In the genomic region with DNA sequence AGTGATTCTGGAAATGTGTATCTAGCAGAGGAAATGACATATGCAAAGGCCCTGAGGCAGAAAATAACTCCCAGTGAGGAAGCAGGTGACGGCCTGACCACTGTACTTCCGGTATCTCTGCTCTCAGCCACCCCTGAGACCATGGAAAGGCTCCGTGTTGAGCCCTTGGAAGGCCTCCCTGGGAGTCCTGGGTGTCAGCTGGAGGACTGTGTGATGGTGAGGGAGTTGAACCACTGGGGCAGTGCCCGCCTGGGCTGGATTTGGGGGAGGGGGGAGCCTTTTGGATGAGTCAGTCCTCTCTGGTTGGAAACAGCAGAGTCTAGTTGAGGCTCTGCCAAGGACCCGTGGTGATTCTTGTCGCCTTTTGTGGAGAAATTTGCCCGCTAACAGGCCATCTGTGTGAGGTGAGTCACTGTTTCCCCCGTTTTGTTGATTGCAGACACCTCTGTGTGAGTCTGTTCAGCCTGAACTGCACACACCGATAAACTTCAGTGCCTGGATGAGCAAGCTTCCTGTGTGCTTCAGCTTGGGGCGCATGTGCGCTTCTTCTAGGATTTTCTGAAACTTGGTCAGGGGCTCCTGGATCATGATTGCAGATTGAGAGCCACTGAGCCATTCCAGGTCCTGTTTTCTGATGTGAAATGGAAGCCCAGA, we compare ENCODE assay signal across 1 cellular context.
TF ChIP-seq lines count a peak whose summit lies in the region.

No MANE protein-coding gene starts in this region.

TF ChIP-seq in K562, 482 proteins besides CTCF, POLR2A, EP300 and RAD21 (continued from another document and continues in another):
- TF ChIP-seq, protein P1, sequence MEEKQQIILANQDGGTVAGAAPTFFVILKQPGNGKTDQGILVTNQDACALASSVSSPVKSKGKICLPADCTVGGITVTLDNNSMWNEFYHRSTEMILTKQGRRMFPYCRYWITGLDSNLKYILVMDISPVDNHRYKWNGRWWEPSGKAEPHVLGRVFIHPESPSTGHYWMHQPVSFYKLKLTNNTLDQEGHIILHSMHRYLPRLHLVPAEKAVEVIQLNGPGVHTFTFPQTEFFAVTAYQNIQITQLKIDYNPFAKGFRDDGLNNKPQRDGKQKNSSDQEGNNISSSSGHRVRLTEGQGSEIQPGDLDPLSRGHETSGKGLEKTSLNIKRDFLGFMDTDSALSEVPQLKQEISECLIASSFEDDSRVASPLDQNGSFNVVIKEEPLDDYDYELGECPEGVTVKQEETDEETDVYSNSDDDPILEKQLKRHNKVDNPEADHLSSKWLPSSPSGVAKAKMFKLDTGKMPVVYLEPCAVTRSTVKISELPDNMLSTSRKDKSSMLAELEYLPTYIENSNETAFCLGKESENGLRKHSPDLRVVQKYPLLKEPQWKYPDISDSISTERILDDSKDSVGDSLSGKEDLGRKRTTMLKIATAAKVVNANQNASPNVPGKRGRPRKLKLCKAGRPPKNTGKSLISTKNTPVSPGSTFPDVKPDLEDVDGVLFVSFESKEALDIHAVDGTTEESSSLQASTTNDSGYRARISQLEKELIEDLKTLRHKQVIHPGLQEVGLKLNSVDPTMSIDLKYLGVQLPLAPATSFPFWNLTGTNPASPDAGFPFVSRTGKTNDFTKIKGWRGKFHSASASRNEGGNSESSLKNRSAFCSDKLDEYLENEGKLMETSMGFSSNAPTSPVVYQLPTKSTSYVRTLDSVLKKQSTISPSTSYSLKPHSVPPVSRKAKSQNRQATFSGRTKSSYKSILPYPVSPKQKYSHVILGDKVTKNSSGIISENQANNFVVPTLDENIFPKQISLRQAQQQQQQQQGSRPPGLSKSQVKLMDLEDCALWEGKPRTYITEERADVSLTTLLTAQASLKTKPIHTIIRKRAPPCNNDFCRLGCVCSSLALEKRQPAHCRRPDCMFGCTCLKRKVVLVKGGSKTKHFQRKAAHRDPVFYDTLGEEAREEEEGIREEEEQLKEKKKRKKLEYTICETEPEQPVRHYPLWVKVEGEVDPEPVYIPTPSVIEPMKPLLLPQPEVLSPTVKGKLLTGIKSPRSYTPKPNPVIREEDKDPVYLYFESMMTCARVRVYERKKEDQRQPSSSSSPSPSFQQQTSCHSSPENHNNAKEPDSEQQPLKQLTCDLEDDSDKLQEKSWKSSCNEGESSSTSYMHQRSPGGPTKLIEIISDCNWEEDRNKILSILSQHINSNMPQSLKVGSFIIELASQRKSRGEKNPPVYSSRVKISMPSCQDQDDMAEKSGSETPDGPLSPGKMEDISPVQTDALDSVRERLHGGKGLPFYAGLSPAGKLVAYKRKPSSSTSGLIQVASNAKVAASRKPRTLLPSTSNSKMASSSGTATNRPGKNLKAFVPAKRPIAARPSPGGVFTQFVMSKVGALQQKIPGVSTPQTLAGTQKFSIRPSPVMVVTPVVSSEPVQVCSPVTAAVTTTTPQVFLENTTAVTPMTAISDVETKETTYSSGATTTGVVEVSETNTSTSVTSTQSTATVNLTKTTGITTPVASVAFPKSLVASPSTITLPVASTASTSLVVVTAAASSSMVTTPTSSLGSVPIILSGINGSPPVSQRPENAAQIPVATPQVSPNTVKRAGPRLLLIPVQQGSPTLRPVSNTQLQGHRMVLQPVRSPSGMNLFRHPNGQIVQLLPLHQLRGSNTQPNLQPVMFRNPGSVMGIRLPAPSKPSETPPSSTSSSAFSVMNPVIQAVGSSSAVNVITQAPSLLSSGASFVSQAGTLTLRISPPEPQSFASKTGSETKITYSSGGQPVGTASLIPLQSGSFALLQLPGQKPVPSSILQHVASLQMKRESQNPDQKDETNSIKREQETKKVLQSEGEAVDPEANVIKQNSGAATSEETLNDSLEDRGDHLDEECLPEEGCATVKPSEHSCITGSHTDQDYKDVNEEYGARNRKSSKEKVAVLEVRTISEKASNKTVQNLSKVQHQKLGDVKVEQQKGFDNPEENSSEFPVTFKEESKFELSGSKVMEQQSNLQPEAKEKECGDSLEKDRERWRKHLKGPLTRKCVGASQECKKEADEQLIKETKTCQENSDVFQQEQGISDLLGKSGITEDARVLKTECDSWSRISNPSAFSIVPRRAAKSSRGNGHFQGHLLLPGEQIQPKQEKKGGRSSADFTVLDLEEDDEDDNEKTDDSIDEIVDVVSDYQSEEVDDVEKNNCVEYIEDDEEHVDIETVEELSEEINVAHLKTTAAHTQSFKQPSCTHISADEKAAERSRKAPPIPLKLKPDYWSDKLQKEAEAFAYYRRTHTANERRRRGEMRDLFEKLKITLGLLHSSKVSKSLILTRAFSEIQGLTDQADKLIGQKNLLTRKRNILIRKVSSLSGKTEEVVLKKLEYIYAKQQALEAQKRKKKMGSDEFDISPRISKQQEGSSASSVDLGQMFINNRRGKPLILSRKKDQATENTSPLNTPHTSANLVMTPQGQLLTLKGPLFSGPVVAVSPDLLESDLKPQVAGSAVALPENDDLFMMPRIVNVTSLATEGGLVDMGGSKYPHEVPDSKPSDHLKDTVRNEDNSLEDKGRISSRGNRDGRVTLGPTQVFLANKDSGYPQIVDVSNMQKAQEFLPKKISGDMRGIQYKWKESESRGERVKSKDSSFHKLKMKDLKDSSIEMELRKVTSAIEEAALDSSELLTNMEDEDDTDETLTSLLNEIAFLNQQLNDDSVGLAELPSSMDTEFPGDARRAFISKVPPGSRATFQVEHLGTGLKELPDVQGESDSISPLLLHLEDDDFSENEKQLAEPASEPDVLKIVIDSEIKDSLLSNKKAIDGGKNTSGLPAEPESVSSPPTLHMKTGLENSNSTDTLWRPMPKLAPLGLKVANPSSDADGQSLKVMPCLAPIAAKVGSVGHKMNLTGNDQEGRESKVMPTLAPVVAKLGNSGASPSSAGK (IDR thresholded peaks at IDR 0.05), result no peak
- TF ChIP-seq FOXA1 (IDR thresholded peaks at IDR 0.05; ENCODE audit: borderline replicate concordance) (no peak), CBX3 (IDR thresholded peaks at IDR 0.05; ENCODE audit: borderline replicate concordance in 1 of 2, low read length in 2 of 2) (peak in 1 of 2 experiments; percentile 12; a peak in 1 of 3 replicates), BHLHE40 (IDR thresholded peaks at IDR 0.05; ENCODE audit: low read length) (no peak), MTA3 (IDR thresholded peaks at IDR 0.05; ENCODE audit: borderline replicate concordance) (no peak), KLF13 (tag; IDR thresholded peaks at IDR 0.05; ENCODE audit: borderline replicate concordance, low read depth) (no peak), ZBTB49 (CRISPR knock-in tag; IDR thresholded peaks at IDR 0.05; ENCODE audit: borderline replicate concordance) (no peak), CHD1 (IDR thresholded peaks at IDR 0.05; ENCODE audit: low read length) (no peak), TCF7L2 (IDR thresholded peaks at IDR 0.05; ENCODE audit: low read depth, low read length) (no peak), PRDM10 (IDR thresholded peaks at IDR 0.05; ENCODE audit: partially characterized antibody) (no peak), ZNF232 (CRISPR knock-in tag; IDR thresholded peaks at IDR 0.05) (no peak), L3MBTL2 (IDR thresholded peaks at IDR 0.05) (peak; percentile 27; the same call in 1 of the 2 replicates), SETDB1 (IDR thresholded peaks at IDR 0.05; ENCODE audit: low read length) (no peak), ZNF174 (CRISPR knock-in tag; IDR thresholded peaks at IDR 0.05) (no peak), YY1 (IDR thresholded peaks at IDR 0.05; ENCODE audit: borderline replicate concordance in 1 of 3, control insufficient read depth in 1 of 3, extremely low read depth in 1 of 3, insufficient read depth in 3 of 3, insufficient read length in 1 of 3, insufficient replicate concordance in 2 of 3, low read depth in 1 of 3, low read length in 2 of 3) (no peak), PURB (CRISPR knock-in tag; IDR thresholded peaks at IDR 0.05; ENCODE audit: low read depth) (no peak), RBFOX2 (IDR thresholded peaks at IDR 0.05; ENCODE audit: low read depth, low read length) (peak; percentile 35; the same call in 1 of the 2 replicates), GTF2E2 (tag; IDR thresholded peaks at IDR 0.05) (no peak), ZFX (CRISPR knock-in tag; IDR thresholded peaks at IDR 0.05) (peak; percentile 59; the same call in 1 of the 2 replicates), ELK1 (CRISPR knock-in tag; IDR thresholded peaks at IDR 0.05) (no peak), RNF219 (CRISPR knock-in tag; IDR thresholded peaks at IDR 0.05) (no peak), ZBTB9 (CRISPR knock-in tag; IDR thresholded peaks at IDR 0.05) (no peak), HDAC1 (IDR thresholded peaks at IDR 0.05) (no peak), KLF1 (tag; IDR thresholded peaks at IDR 0.05) (no peak), NEUROD1 (IDR thresholded peaks at IDR 0.05; ENCODE audit: borderline replicate concordance, low read depth, low read length, partially characterized antibody) (no peak), HDGF (IDR thresholded peaks at IDR 0.05) (no peak), CEBPB (tag; IDR thresholded peaks at IDR 0.05) (no peak), SRF (CRISPR knock-in tag; IDR thresholded peaks at IDR 0.05) (peak in 1 of 2 experiments; percentile 54; a peak in 1 of 4 replicates), ZNF274 (IDR thresholded peaks at IDR 0.05; ENCODE audit: borderline replicate concordance, low read depth, low read length) (no peak), CBFA2T3 (IDR thresholded peaks at IDR 0.05) (peak; percentile 89)
- TF ChIP-seq, protein P2, sequence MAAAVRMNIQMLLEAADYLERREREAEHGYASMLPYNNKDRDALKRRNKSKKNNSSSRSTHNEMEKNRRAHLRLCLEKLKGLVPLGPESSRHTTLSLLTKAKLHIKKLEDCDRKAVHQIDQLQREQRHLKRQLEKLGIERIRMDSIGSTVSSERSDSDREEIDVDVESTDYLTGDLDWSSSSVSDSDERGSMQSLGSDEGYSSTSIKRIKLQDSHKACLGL (CRISPR knock-in tag; IDR thresholded peaks at IDR 0.05; ENCODE audit: borderline replicate concordance, poor library complexity, severe bottlenecking), result no peak
